14 cellular contexts compared by ENCODE assay signal in genomic region chr3:159856496-159857098, GRCh38. TPM values are rescaled to one million over a fixed set of nuclear protein-coding genes. Genes with fewer than 3 reads are reported as not detected.
DNase-seq lines count a peak whose midpoint lies in the region; ATAC-seq, FAIRE-seq and TF ChIP-seq lines count a peak whose summit lies in the region.
"Had no signal": no experiment of that assay in that cellular context is flagged by ENCODE, and none has a peak within 500 bp of the region (broad histone marks: within the 10 kb centered on the region; RNA-seq: fewer than 3 reads in every experiment).

No MANE protein-coding gene starts in this region.

- H4K20me1 ChIP-seq in astrocyte (ENCODE audit: insufficient read depth, low read length) = peaks cover 25% of the 10 kb centered on the region

- H3K27me3 ChIP-seq in astrocyte (ENCODE audit: insufficient read depth, low read length) (no peaks in the 10 kb centered on the region), lung (ENCODE audit: control insufficient read depth, insufficient read depth) (no peaks in the 10 kb centered on the region)
- H3K27me3 ChIP-seq: ovary had no signal

- no peaks in the 10 kb centered on the region for H3K27me3 Mint-ChIP-seq in astrocyte (ENCODE audit: low read depth, unreplicated experiment)

- DNase-seq in DMS79 treated with DMSO at 0.1 percent for 48 hours (lab: John Stamatoyannopoulos, UW) (peak; percentile 42), DMS79 (lab: John Stamatoyannopoulos, UW) (no peak), astrocyte (ENCODE audit: low read depth) (no peak), lung (ENCODE audit: low spot score) (no peak), kidney glomerular epithelial cell (lab: John Stamatoyannopoulos, UW) (no peak)
- no peak for DNase-seq in activated CD4-positive, alpha-beta T cell treated with anti-CD3 and anti-CD28 coated beads for 4 hours
- no peak for DNase-seq in activated CD8-positive, alpha-beta memory T cell treated with anti-CD3 and anti-CD28 coated beads, Interleukin-2, amount 50 U/mL, for 4 hours
- DNase-seq: activated CD4-positive, alpha-beta T cell treated with anti-CD3 and anti-CD28 coated beads for 1 hour; activated naive CD4-positive, alpha-beta T cell treated with anti-CD3 and anti-CD28 coated beads, Interleukin-2, amount 10 ng/mL, durations not matched to agents 7 days and 5 days; NCI-H1436 treated with DMSO at 0.1 percent for 48 hours; ovary; SIG-M5 had no signal

- no peak for ATAC-seq in lung (ENCODE audit: insufficient read depth, low FRiP score)

- H3K9ac ChIP-seq in astrocyte (ENCODE audit: low read length) = peak overlapping the region; percentile 29

- H3K36me3 ChIP-seq in astrocyte (ENCODE audit: insufficient read depth, low read length) (no peaks in the 10 kb centered on the region), lung (ENCODE audit: control insufficient read depth in 2 of 2, insufficient read depth in 2 of 2, low read length in 2 of 2) (no peaks in the 10 kb centered on the region)
- H3K36me3 ChIP-seq: ovary had no signal

- no peak for TF ChIP-seq CTCF in astrocyte (IDR thresholded peaks at IDR 0.05; ENCODE audit: insufficient read depth, low read depth, low read length)
- TF ChIP-seq CTCF in lung (IDR thresholded peaks at IDR 0.05; ENCODE audit: control extremely low read depth, extremely low read depth) = no peak

- H3K9me3 ChIP-seq in astrocyte (ENCODE audit: insufficient read depth, low read depth, low read length) = no peaks in the 10 kb centered on the region
- H3K9me3 ChIP-seq in lung (ENCODE audit: control insufficient read depth in 2 of 2, insufficient read depth in 1 of 2, low read length in 1 of 2) = no peaks in the 10 kb centered on the region
- H3K9me3 ChIP-seq: ovary had no signal

- peaks cover 79% of the 10 kb centered on the region for H3K79me2 ChIP-seq in astrocyte (ENCODE audit: insufficient read depth, low read length)

- H3K27ac ChIP-seq in astrocyte (ENCODE audit: low read depth, low read length) (no peak overlapping the region), lung (ENCODE audit: low read depth in 1 of 2, low read length in 1 of 2) (peak overlapping the region; percentile 58 to 86), temporal lobe (ENCODE audit: low read depth, low read length) (peak overlapping the region; percentile 73)
- H3K27ac ChIP-seq: 22Rv1, ovary had no signal

- no peaks in the 10 kb centered on the region for H3K9me3 Mint-ChIP-seq in astrocyte (ENCODE audit: unreplicated experiment)
- H3K9me3 Mint-ChIP-seq: activated naive CD4-positive, alpha-beta T cell treated with anti-CD3 and anti-CD28 coated beads, Interleukin-2, amount 10 ng/mL, durations not matched to agents 7 days and 5 days had no signal

- peaks cover 80% of the 10 kb centered on the region for H3K4me1 Mint-ChIP-seq in astrocyte (ENCODE audit: low read depth, unreplicated experiment)
- H3K4me1 Mint-ChIP-seq: activated naive CD4-positive, alpha-beta T cell treated with anti-CD3 and anti-CD28 coated beads, Interleukin-2, amount 10 ng/mL, durations not matched to agents 7 days and 5 days had no signal

- H3K27ac Mint-ChIP-seq in astrocyte (ENCODE audit: unreplicated experiment) = peak overlapping the region; percentile 78
- H3K27ac Mint-ChIP-seq: activated naive CD4-positive, alpha-beta T cell treated with anti-CD3 and anti-CD28 coated beads, Interleukin-2, amount 10 ng/mL, durations not matched to agents 7 days and 5 days had no signal

- H2AFZ ChIP-seq in astrocyte (ENCODE audit: low read depth, low read length) = no peak overlapping the region

- H3K36me3 Mint-ChIP-seq in astrocyte (ENCODE audit: low read depth, unreplicated experiment) = no peaks in the 10 kb centered on the region
- H3K36me3 Mint-ChIP-seq: activated naive CD4-positive, alpha-beta T cell treated with anti-CD3 and anti-CD28 coated beads, Interleukin-2, amount 10 ng/mL, durations not matched to agents 7 days and 5 days had no signal

- H3K4me2 ChIP-seq in astrocyte (ENCODE audit: low read length) = peak overlapping the region; percentile 58

- H3K4me3 ChIP-seq in astrocyte (ENCODE audit: insufficient read depth, low read depth, low read length) (no peak overlapping the region), lung (no peak overlapping the region)
- H3K4me3 ChIP-seq: ovary had no signal

- H3K4me3 Mint-ChIP-seq in astrocyte (ENCODE audit: unreplicated experiment) = no peak overlapping the region
- H3K4me3 Mint-ChIP-seq: activated naive CD4-positive, alpha-beta T cell treated with anti-CD3 and anti-CD28 coated beads, Interleukin-2, amount 10 ng/mL, durations not matched to agents 7 days and 5 days had no signal

- WGBS in lung, 2 donors = 44 to 58% methylated on average over 14 of the region's 14 CpGs

- H3K4me1 ChIP-seq in astrocyte (ENCODE audit: insufficient read depth, low read length) (peaks cover 62% of the 10 kb centered on the region), lung (ENCODE audit: control insufficient read depth in 2 of 2, insufficient read depth in 2 of 2, low read length in 2 of 2) (peaks cover 22 to 40% of the 10 kb centered on the region in 2 donors)

- no peak for FAIRE-seq in astrocyte (lab: Jason Lieb, UNC)

RNA-seq across cellular contexts. Expression of gene SCHIP1, which starts 16.9 kb away (rescaled TPM):
- total RNA-seq in astrocyte (21.3 and 27.7 TPM in 2 replicates), lung (10 to 100 TPM; 12.4 to 19.6 TPM), temporal lobe (34.7 TPM)
- polyA plus RNA-seq in lung = 10 to 100 TPM in 1 of 2 donors, 1 to 10 TPM in 1; 6.9 to 15.2 TPM
